ENCODE assay signal across 8 cellular contexts in genomic region chr10:97683556-97684357, GRCh38. TPM values are rescaled to one million over a fixed set of nuclear protein-coding genes. Genes with fewer than 3 reads are reported as not detected.
DNase-seq lines count a peak whose midpoint lies in the region; ATAC-seq and TF ChIP-seq lines count a peak whose summit lies in the region.

No MANE protein-coding gene starts in this region.

- H3K27me3 ChIP-seq in RWPE2 (ENCODE audit: insufficient read depth, poor library complexity, severe bottlenecking), result no peaks in the 10 kb centered on the region
- H3K27me3 ChIP-seq in psoas muscle (ENCODE audit: insufficient read depth in 3 of 3, low read length in 2 of 3), result no peaks in the 10 kb centered on the region

- H3K27ac ChIP-seq in RWPE2 (ENCODE audit: poor library complexity, severe bottlenecking) (peak overlapping the region; percentile 86), psoas muscle (peak overlapping the region; percentile 81)

- H3K4me1 ChIP-seq in RWPE2 (ENCODE audit: insufficient read depth, poor library complexity, severe bottlenecking), result peaks cover 23% of the 10 kb centered on the region
- H3K4me1 ChIP-seq in psoas muscle, result peaks cover 37% of the 10 kb centered on the region

- DNase-seq in G401 (ENCODE audit: low spot score) (peak; percentile 44), RWPE2 (ENCODE audit: low spot score) (no peak), fibroblast of gingiva (ENCODE audit: low read depth) (peak; percentile 54), psoas muscle (peak in 1 of 2 donors; percentile 64), GM19240 (ENCODE audit: insufficient read length, low spot score) (no peak), NCI-H2107 treated with DMSO at 0.1 percent for 48 hours (lab: John Stamatoyannopoulos, UW; ENCODE audit: unreplicated experiment) (no peak)
- DNase-seq in activated CD8-positive, alpha-beta memory T cell treated with anti-CD3 and anti-CD28 coated beads, Interleukin-2, amount 50 U/mL, for 4 hours, result no peak

- H3K4me3 ChIP-seq in RWPE2 (ENCODE audit: severe bottlenecking) (peak overlapping the region; percentile 72), psoas muscle (peak overlapping the region; percentile 74)

- in situ Hi-C loops in G401 (cut with HindIII; ENCODE audit: low sequenced_read_pairs), result no loop called here

- 50 to 57% (median 52%) methylated on average over 9 of the region's 9 CpGs for WGBS in psoas muscle, 3 donors

- H3K36me3 ChIP-seq in RWPE2 (ENCODE audit: low read depth), result peaks cover 66% of the 10 kb centered on the region
- H3K36me3 ChIP-seq in psoas muscle (ENCODE audit: insufficient read depth in 1 of 2, low read depth in 1 of 2), result peaks cover 0 to 12% of the 10 kb centered on the region in 2 donors

- ATAC-seq in RWPE2 (ENCODE audit: low read depth) (peak; percentile 4; the same call in 2 of the 3 replicates), psoas muscle (peak in 3 of 4 donors; percentile 6 to 48 (median 20)), HG02970 (IDR thresholded peaks at IDR 0.05; ENCODE audit: low FRiP score, unreplicated experiment) (no peak)

- intact Hi-C loops in psoas muscle (cut with DNase I), result no loop called here

- no peaks in the 10 kb centered on the region for H3K9me3 ChIP-seq in RWPE2 (ENCODE audit: severe bottlenecking)
- H3K9me3 ChIP-seq in psoas muscle, result no peaks in the 10 kb centered on the region

- no peak for TF ChIP-seq CTCF in RWPE2 (IDR thresholded peaks at IDR 0.05; ENCODE audit: poor library complexity, severe bottlenecking)
- TF ChIP-seq CTCF in psoas muscle (IDR thresholded peaks at IDR 0.05), result no peak

RNA-seq across cellular contexts. Expression of gene AVPI1, which starts 3.3 kb away (rescaled TPM):
- 19.1 and 24.4 TPM in 2 replicates for total RNA-seq in G401 (2014; rRNA removed; shearing (Covaris generic))
- 1 to 10 TPM; 3.6 to 5.8 (median 5.0) TPM for total RNA-seq in psoas muscle
- polyA plus RNA-seq in psoas muscle, result 10 to 100 TPM in 1 of 3 donors, 1 to 10 TPM in 2; 5.6 to 56.9 (median 5.6) TPM

RNA-seq across cellular contexts. Expression of gene MARVELD1, which starts 29.8 kb away (rescaled TPM):
- 35.0 and 61.1 TPM in 2 replicates for total RNA-seq in G401 (2014; rRNA removed; shearing (Covaris generic))
- 1 to 10 TPM; 2.4 to 5.7 (median 3.3) TPM for total RNA-seq in psoas muscle
- polyA plus RNA-seq in psoas muscle, result 10 to 100 TPM in 1 of 3 donors, 1 to 10 TPM in 2; 2.2 to 10.4 (median 2.9) TPM

RNA-seq across cellular contexts. Expression of gene PI4K2A, which starts 43.3 kb away (rescaled TPM):
- total RNA-seq in G401 (2014; rRNA removed; shearing (Covaris generic)), result 40.2 and 42.2 TPM in 2 replicates
- 10 to 100 TPM; 11.5 to 14.1 (median 11.9) TPM for total RNA-seq in psoas muscle
- 10 to 100 TPM in 2 of 3 donors, 1 to 10 TPM in 1; 8.9 to 22.9 (median 15.6) TPM for polyA plus RNA-seq in psoas muscle

RNA-seq across cellular contexts. Expression of gene MORN4, which starts 50.5 kb away (rescaled TPM):
- total RNA-seq in G401 (2014; rRNA removed; shearing (Covaris generic)), result 15.6 and 18.8 TPM in 2 replicates
- total RNA-seq in psoas muscle, result 1 to 10 TPM; 1.8 to 4.1 (median 2.6) TPM
- 1 to 10 TPM; 3.9 to 5.6 (median 5.2) TPM for polyA plus RNA-seq in psoas muscle

RNA-seq across cellular contexts. Expression of gene ZFYVE27, which starts 53.2 kb away (rescaled TPM):
- total RNA-seq in G401 (2014; rRNA removed; shearing (Covaris generic)), result 21.8 and 24.8 TPM in 2 replicates
- 10 to 100 TPM in 3 of 4 donors, 1 to 10 TPM in 1; 9.8 to 15.1 (median 12.1) TPM for total RNA-seq in psoas muscle
- polyA plus RNA-seq in psoas muscle, result 10 to 100 TPM in 2 of 3 donors, 1 to 10 TPM in 1; 8.3 to 20.1 (median 14.9) TPM

Comparison
In these comparisons a context has a peak if more than half of its experiments do, and no peak if none do; other contexts are left out.
1. DNase-seq: peak in G401 (single experiment) and fibroblast of gingiva (single experiment); none in RWPE2 (single experiment), GM19240 (single experiment), activated CD8-positive, alpha-beta memory T cell treated with anti-CD3 and anti-CD28 coated beads, Interleukin-2, amount 50 U/mL, for 4 hours (single experiment) and NCI-H2107 treated with DMSO at 0.1 percent for 48 hours (single experiment).